8 cellular contexts compared by ENCODE assay signal in genomic region chr12:130870442-130871285, GRCh38. TPM values are rescaled to one million over a fixed set of nuclear protein-coding genes. Genes with fewer than 3 reads are reported as not detected.
DNase-seq lines count a peak whose midpoint lies in the region; ATAC-seq and TF ChIP-seq lines count a peak whose summit lies in the region.

No MANE protein-coding gene starts in this region.

- peak; percentile 91 for DNase-seq in AG08395 (ENCODE audit: low spot score)
- DNase-seq in OCI-LY7 (ENCODE audit: low spot score), result peak; percentile 95
- peak; percentile 60 for DNase-seq in activated T-cell treated with anti-CD3 and anti-CD28 coated beads, Interleukin-2, amount 50 U/mL, for 4 hours
- DNase-seq in esophagus muscularis mucosa (ENCODE audit: extremely low spot score), result peak; percentile 93
- DNase-seq in naive B cell, result peak; percentile 48
- DNase-seq in stimulated activated CD8-positive, alpha-beta memory T cell treated with anti-CD3 and anti-CD28 coated beads, Interleukin-7, amount 100 ng/mL, for 4 hours (ENCODE audit: low read depth in 2 of 2), result peak; percentile 51 to 56

- intact Hi-C loops in OCI-LY7 (cut with micrococcal nuclease; ENCODE audit: unreplicated experiment) (loop anchor here (1.0 to 10.0 kb wide), 5 partner anchors 9 to 1194 kb away; partner anchors contain the start of gene STX2), esophagus muscularis mucosa (cut with DNase I) (no loop called here)

- CTCF ChIA-PET in OCI-LY7 (lab: Charles Lee; ENCODE audit: unreplicated experiment), result no interaction called here

- H3K36me3 ChIP-seq in OCI-LY7 (ENCODE audit: insufficient read depth, low read length) (peaks cover 34% of the 10 kb centered on the region), esophagus muscularis mucosa (peaks cover 22 to 29% (median 27%) of the 10 kb centered on the region in 4 donors)

- H3K27ac ChIP-seq in OCI-LY7 (ENCODE audit: low read depth, low read length, poor library complexity, severe bottlenecking) (peak overlapping the region; percentile 94), esophagus muscularis mucosa (replicated peaks in 1 of 4) (peak overlapping the region; percentile 89 to 97 (median 96))

- H3K36me3 Mint-ChIP-seq in activated T-cell treated with anti-CD3 and anti-CD28 coated beads, Interleukin-2, amount 50 U/mL, for 4 hours (ENCODE audit: insufficient read depth), result peaks cover 30% of the 10 kb centered on the region
- H3K36me3 Mint-ChIP-seq in naive B cell, result peaks cover 9 to 17% of the 10 kb centered on the region in 2 donors

- H3K4me1 ChIP-seq in OCI-LY7 (ENCODE audit: insufficient read depth, low read length, poor library complexity, severe bottlenecking) (peaks cover 30% of the 10 kb centered on the region), esophagus muscularis mucosa (peaks cover 16 to 41% (median 35%) of the 10 kb centered on the region in 4 donors)

- no peak for TF ChIP-seq POLR2A in esophagus muscularis mucosa (IDR thresholded peaks at IDR 0.05; ENCODE audit: low read depth)

- no peaks in the 10 kb centered on the region for H3K9me3 ChIP-seq in OCI-LY7 (ENCODE audit: low read length)
- no peaks in the 10 kb centered on the region for H3K9me3 ChIP-seq in esophagus muscularis mucosa

- peak overlapping the region; percentile 76 to 97 (median 92) for H3K27ac Mint-ChIP-seq in naive B cell

- no TSS peak for BruUV-seq in OCI-LY7 (replicated peaks; lab: Mats Ljungman, UMichigan)

- peaks cover 44% of the 10 kb centered on the region for H3K79me2 ChIP-seq in OCI-LY7 (ENCODE audit: insufficient read depth, low read depth, low read length)

- TF ChIP-seq CTCF in OCI-LY7 (conservative IDR thresholded peaks at IDR 0.05; ENCODE audit: low read length), result peak; percentile 78
- TF ChIP-seq CTCF in esophagus muscularis mucosa (IDR thresholded peaks at IDR 0.05), result peak; percentile 28 to 65 (median 51)

- H3K27me3 ChIP-seq in esophagus muscularis mucosa, result no peaks in the 10 kb centered on the region

- peaks cover 24% of the 10 kb centered on the region for H4K20me1 ChIP-seq in OCI-LY7 (ENCODE audit: insufficient read depth, low read length)

- H3K9me2 ChIP-seq in OCI-LY7 (ENCODE audit: insufficient read depth, low read length), result no peaks in the 10 kb centered on the region

- peak overlapping the region; percentile 84 for H3K4me3 Mint-ChIP-seq in activated T-cell treated with anti-CD3 and anti-CD28 coated beads, Interleukin-2, amount 50 U/mL, for 4 hours
- H3K4me3 Mint-ChIP-seq in naive B cell, result peak overlapping the region; percentile 77 to 92 (median 84)

- TF ChIP-seq EP300 in esophagus muscularis mucosa (IDR thresholded peaks at IDR 0.05), result no peak

- peaks cover 57% of the 10 kb centered on the region for H3K4me1 Mint-ChIP-seq in activated T-cell treated with anti-CD3 and anti-CD28 coated beads, Interleukin-2, amount 50 U/mL, for 4 hours (ENCODE audit: low read depth)
- H3K4me1 Mint-ChIP-seq in naive B cell, result peaks cover 28 to 39% (median 28%) of the 10 kb centered on the region in 3 donors

- 38% methylated on average over 21 of the region's 31 CpGs for WGBS in esophagus muscularis mucosa

- POLR2A ChIA-PET in OCI-LY7 (lab: Charles Lee), result interaction anchor here (0.7 to 1.0 kb wide), 5 partner anchors 10 to 840 kb away, joined by 3 to 5 read pairs (median 4); partner anchors contain the start of gene SFSWAP

- H3K4me2 ChIP-seq in OCI-LY7 (ENCODE audit: low read length), result peak overlapping the region; percentile 90

- H3K4me3 ChIP-seq in OCI-LY7 (ENCODE audit: low read depth, low read length, poor library complexity, severe bottlenecking), result peak overlapping the region; percentile 72
- peak overlapping the region; percentile 93 to 97 (median 94) for H3K4me3 ChIP-seq in esophagus muscularis mucosa

- no peaks in the 10 kb centered on the region for H3K27me3 Mint-ChIP-seq in activated T-cell treated with anti-CD3 and anti-CD28 coated beads, Interleukin-2, amount 50 U/mL, for 4 hours (ENCODE audit: low read depth)
- no peaks in the 10 kb centered on the region for H3K27me3 Mint-ChIP-seq in naive B cell

- peak overlapping the region; percentile 54; the same call in 1 of the 2 replicates for H2AFZ ChIP-seq in OCI-LY7 (ENCODE audit: low read length)

- ATAC-seq in GM18511 (IDR thresholded peaks at IDR 0.05; ENCODE audit: unreplicated experiment), result peak; percentile 68
- peak; percentile 70 for ATAC-seq in HG03060 (IDR thresholded peaks at IDR 0.05; ENCODE audit: low read depth, unreplicated experiment)
- peak; percentile 49 to 52 for ATAC-seq in activated T-cell treated with anti-CD3 and anti-CD28 coated beads, Interleukin-2, amount 50 U/mL, for 4 hours
- ATAC-seq in naive B cell (ENCODE audit: low read depth in 2 of 2), result peak; percentile 36 to 54

- H3K9me3 Mint-ChIP-seq in activated T-cell treated with anti-CD3 and anti-CD28 coated beads, Interleukin-2, amount 50 U/mL, for 4 hours, result no peaks in the 10 kb centered on the region
- no peaks in the 10 kb centered on the region for H3K9me3 Mint-ChIP-seq in naive B cell

RNA-seq across cellular contexts. Expression of gene RAN, which starts 1.2 kb away (rescaled TPM):
- 1,462 and 1,858 TPM in 2 replicates for total RNA-seq in OCI-LY7 (2014; rRNA removed; shearing (Covaris generic))
- total RNA-seq in OCI-LY7 (2022) (1,734 and 1,957 TPM in 2 replicates), esophagus muscularis mucosa (100 to 1,000 TPM; 157 to 211 (median 197) TPM)
- 1,000 to 10,000 TPM; 2,485 to 2,586 (median 2,511) TPM for total RNA-seq in activated T-cell treated with anti-CD3 and anti-CD28 coated beads, Interleukin-2, amount 50 U/mL, for 4 hours
- 100 to 1,000 TPM; 454 to 580 (median 539) TPM for polyA plus RNA-seq in naive B cell (ENCODE audit: low read depth in 6 of 6)

RNA-seq across cellular contexts. Expression of gene STX2, which starts 31.6 kb away (rescaled TPM):
- 19.2 and 20.0 TPM in 2 replicates for total RNA-seq in OCI-LY7 (2014; rRNA removed; shearing (Covaris generic))
- 18.3 and 18.9 TPM in 2 replicates for total RNA-seq in OCI-LY7 (2022)
- 10 to 100 TPM; 12.2 to 13.4 (median 12.7) TPM for total RNA-seq in activated T-cell treated with anti-CD3 and anti-CD28 coated beads, Interleukin-2, amount 50 U/mL, for 4 hours
- 10 to 100 TPM; 46.6 to 80.8 (median 49.1) TPM for total RNA-seq in esophagus muscularis mucosa
- polyA plus RNA-seq in naive B cell (ENCODE audit: low read depth in 6 of 6), result 1 to 10 TPM in 5 of 6 donors, under 1 TPM in 1; 0.26 to 5.8 (median 5.4) TPM

Comparison
In these comparisons a context has a peak if more than half of its experiments do, and no peak if none do; other contexts are left out.
1. Peak in every context shown above with its lines: DNase-seq, ATAC-seq, H3K4me3 ChIP-seq and H3K27ac ChIP-seq.
2. RNA of gene RAN, which starts 1.2 kb away (total RNA-seq): 2,485 to 2,586 TPM in activated T-cell treated with anti-CD3 and anti-CD28 coated beads, Interleukin-2, amount 50 U/mL, for 4 hours and 1,462 to 1,957 TPM in OCI-LY7; 157 to 211 TPM in esophagus muscularis mucosa; every median in the first group is over 4 times any median in the second.